In the genomic region with DNA sequence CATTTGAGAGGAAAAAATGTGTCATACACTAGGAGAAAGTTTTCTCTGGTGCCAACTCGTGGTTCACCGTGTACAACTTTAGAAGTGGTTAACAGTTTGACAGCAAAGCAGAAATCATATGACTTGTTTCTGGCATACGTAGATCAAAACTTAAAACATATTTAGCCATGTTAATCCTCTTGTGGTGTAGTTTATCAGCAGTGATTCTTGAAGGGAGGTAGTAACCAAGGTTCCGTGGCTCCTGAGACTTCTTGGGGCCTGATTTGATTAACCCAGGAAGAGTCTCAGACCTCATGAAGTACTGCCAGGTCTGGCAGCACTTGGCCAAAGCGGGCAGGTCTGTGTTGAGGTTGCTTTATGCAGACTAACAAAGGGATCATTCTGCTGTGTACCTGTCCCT, we compare ENCODE assay signal across 15 cellular contexts. TPM values are rescaled to one million over a fixed set of nuclear protein-coding genes. Genes with fewer than 3 reads are reported as not detected.
DNase-seq lines count a peak whose midpoint lies in the region; ATAC-seq, FAIRE-seq and TF ChIP-seq lines count a peak whose summit lies in the region.
"Had no signal": no experiment of that assay in that cellular context is flagged by ENCODE, and none has a peak within 500 bp of the region (broad histone marks: within the 10 kb centered on the region; RNA-seq: fewer than 3 reads in every experiment).

No MANE protein-coding gene starts in this region.

- H3K36me3 Mint-ChIP-seq in activated CD4-positive, alpha-beta T cell treated with anti-CD3 and anti-CD28 coated beads, Interleukin-2, amount 10 ng/mL, durations not matched to agents 24 days and 14 days (ENCODE audit: low read depth) = peaks cover 80% of the 10 kb centered on the region

- no peak for TF ChIP-seq CTCF in gastrocnemius medialis (IDR thresholded peaks at IDR 0.05 in 4 of 5, conservative IDR thresholded peaks at IDR 0.05 in 1 of 5)
- TF ChIP-seq CTCF in hepatocyte (IDR thresholded peaks at IDR 0.05; ENCODE audit: poor library complexity) = no peak

- H3K36me3 ChIP-seq in gastrocnemius medialis (peaks cover 2 to 58% of the 10 kb centered on the region in 2 donors), hepatocyte (replicated peaks; ENCODE audit: insufficient read depth, low read depth) (no peaks in the 10 kb centered on the region)

- H3K4me3 Mint-ChIP-seq in activated CD4-positive, alpha-beta T cell treated with anti-CD3 and anti-CD28 coated beads, Interleukin-2, amount 10 ng/mL, durations not matched to agents 24 days and 14 days = peak overlapping the region; percentile 75

- H3K4me1 ChIP-seq in gastrocnemius medialis (peaks cover 0 to 9% of the 10 kb centered on the region in 2 donors), hepatocyte (ENCODE audit: insufficient read depth) (no peaks in the 10 kb centered on the region)

- TF ChIP-seq POLR2A in GM12891 (IDR thresholded peaks at IDR 0.05; ENCODE audit: low read depth, low read length) (no peak), gastrocnemius medialis (IDR thresholded peaks at IDR 0.05) (no peak)

- H3K4me1 Mint-ChIP-seq in activated CD4-positive, alpha-beta T cell treated with anti-CD3 and anti-CD28 coated beads, Interleukin-2, amount 10 ng/mL, durations not matched to agents 24 days and 14 days = peaks cover 42% of the 10 kb centered on the region

- no peaks in the 10 kb centered on the region for H3K27me3 Mint-ChIP-seq in activated CD4-positive, alpha-beta T cell treated with anti-CD3 and anti-CD28 coated beads, Interleukin-2, amount 10 ng/mL, durations not matched to agents 24 days and 14 days

- peak in 1 of 2 donors; percentile 82 for ATAC-seq in gastrocnemius medialis
- ATAC-seq in HG03196 (IDR thresholded peaks at IDR 0.05; ENCODE audit: unreplicated experiment) = no peak

- H3K9me3 ChIP-seq in gastrocnemius medialis (no peaks in the 10 kb centered on the region), hepatocyte (ENCODE audit: low read depth) (no peaks in the 10 kb centered on the region)
- H3K9me3 ChIP-seq: neutrophil had no signal

- H3K9me3 Mint-ChIP-seq in activated CD4-positive, alpha-beta T cell treated with anti-CD3 and anti-CD28 coated beads, Interleukin-2, amount 10 ng/mL, durations not matched to agents 24 days and 14 days = no peaks in the 10 kb centered on the region

- 78% methylated on average over 5 of the region's 5 CpGs for WGBS in hepatocyte (ENCODE audit: low lambda C conversion rate, missing lambda C conversion rate)

- H3K27me3 ChIP-seq in gastrocnemius medialis (no peaks in the 10 kb centered on the region), hepatocyte (no peaks in the 10 kb centered on the region)
- H3K27me3 ChIP-seq: neutrophil had no signal

- in situ Hi-C loops in gastrocnemius medialis (cut with MboI; ENCODE audit: low sequenced_read_pairs in 4 of 4) = no loop called here

- intact Hi-C loops in activated CD4-positive, alpha-beta T cell treated with anti-CD3 and anti-CD28 coated beads, Interleukin-2, amount 10 ng/mL, durations not matched to agents 24 days and 14 days (cut with micrococcal nuclease) = loop anchor here (1.0 to 5.0 kb wide), 5 partner anchors 11 to 67 kb away; a partner anchor contains a TSS
- intact Hi-C loops in gastrocnemius medialis (cut with DNase I; ENCODE audit: low total_unique reads) = no loop called here

- H3K27ac Mint-ChIP-seq in activated CD4-positive, alpha-beta T cell treated with anti-CD3 and anti-CD28 coated beads, Interleukin-2, amount 10 ng/mL, durations not matched to agents 24 days and 14 days = peak overlapping the region; percentile 96

- H4K20me1 ChIP-seq in hepatocyte (ENCODE audit: insufficient read depth, poor library complexity, severe bottlenecking) = peaks cover 14% of the 10 kb centered on the region

- H3K4me3 ChIP-seq in gastrocnemius medialis (no peak overlapping the region), hepatocyte (no peak overlapping the region)

- H3K4me2 ChIP-seq in hepatocyte = no peak overlapping the region

- DNase-seq in GM12891 (ENCODE audit: insufficient read length, low spot score) (no peak), astrocyte of the hippocampus (ENCODE audit: low read depth, low spot score) (peak; percentile 40), gastrocnemius medialis (no peak), H4 (ENCODE audit: low spot score) (no peak), iPS-NIHi7 (ENCODE audit: extremely low spot score) (no peak), hepatocyte (ENCODE audit: low spot score) (no peak)
- peak; percentile 71 for DNase-seq in activated CD4-positive, alpha-beta T cell treated with anti-CD3 and anti-CD28 coated beads, Interleukin-2, amount 10 ng/mL, durations not matched to agents 24 days and 14 days
- DNase-seq: amygdala, foreskin melanocyte, GOT3, NCI-H1417, NCI-H526 had no signal

- H3K9me2 ChIP-seq in hepatocyte (replicated peaks; ENCODE audit: insufficient read depth) = no peaks in the 10 kb centered on the region

- no peak overlapping the region for H2AFZ ChIP-seq in hepatocyte

- FAIRE-seq in GM12891 (lab: Jason Lieb, UNC) = peak; percentile 45

- peaks cover 22% of the 10 kb centered on the region for H3K79me2 ChIP-seq in hepatocyte

- H3K27ac ChIP-seq in gastrocnemius medialis = peak overlapping the region in 3 of 4 donors; percentile 2 to 55 (median 14)
- H3K27ac ChIP-seq in hepatocyte = no peak overlapping the region
- H3K27ac ChIP-seq: neutrophil had no signal

TF ChIP-seq in GM12891, 5 proteins besides CTCF, POLR2A, EP300 and RAD21:
- no peak for TF ChIP-seq POU2F2 (IDR thresholded peaks at IDR 0.05; ENCODE audit: low read depth, low read length)

RNA-seq across cellular contexts. Expression of a gene that starts 40.5 kb away (rescaled TPM):
- polyA plus RNA-seq in GM12891 (2012; ENCODE audit: low read depth, missing spikeins) = 92.2 TPM
- total RNA-seq in activated CD4-positive, alpha-beta T cell treated with anti-CD3 and anti-CD28 coated beads, Interleukin-2, amount 10 ng/mL, durations not matched to agents 24 days and 14 days = 209 and 218 TPM in 2 replicates
- total RNA-seq in gastrocnemius medialis (10 to 100 TPM; 25.1 to 40.9 (median 36.1) TPM), hepatocyte (109 and 114 TPM in 2 replicates)
- 25.1 and 30.2 TPM in 2 replicates for total RNA-seq in H4 (2014; rRNA removed; shearing (Covaris generic))
- polyA plus RNA-seq in hepatocyte = 96.3 and 113 TPM in 2 replicates

RNA-seq across cellular contexts. Expression of a gene that starts 41.5 kb away (rescaled TPM):
- 3.2 TPM for polyA plus RNA-seq in GM12891 (2012; ENCODE audit: low read depth, missing spikeins)
- 5.3 and 5.7 TPM in 2 replicates for total RNA-seq in activated CD4-positive, alpha-beta T cell treated with anti-CD3 and anti-CD28 coated beads, Interleukin-2, amount 10 ng/mL, durations not matched to agents 24 days and 14 days
- total RNA-seq in gastrocnemius medialis (not detected), hepatocyte (not detected in 2 replicates)
- not detected in 2 replicates for total RNA-seq in H4 (2014; rRNA removed; shearing (Covaris generic))
- 0.33 TPM in 1 of 2 replicates, not detected in the other for polyA plus RNA-seq in hepatocyte
- total RNA-seq: subcutaneous adipose tissue had no signal

RNA-seq across cellular contexts. Expression of a gene that starts 53.2 kb away (rescaled TPM):
- 29.1 TPM for polyA plus RNA-seq in GM12891 (2012; ENCODE audit: low read depth, missing spikeins)
- 3.4 TPM in 2 replicates for total RNA-seq in activated CD4-positive, alpha-beta T cell treated with anti-CD3 and anti-CD28 coated beads, Interleukin-2, amount 10 ng/mL, durations not matched to agents 24 days and 14 days
- total RNA-seq in gastrocnemius medialis (not detected), hepatocyte (0.07 and 0.12 TPM in 2 replicates)
- total RNA-seq in H4 (2014; rRNA removed; shearing (Covaris generic)) = 0.10 TPM in 1 of 2 replicates, not detected in the other
- 0.18 and 0.52 TPM in 2 replicates for polyA plus RNA-seq in hepatocyte
- total RNA-seq: subcutaneous adipose tissue had no signal

Comparison
In these comparisons a context has a peak if more than half of its experiments do, and no peak if none do; other contexts are left out.
1. DNase-seq: peak in activated CD4-positive, alpha-beta T cell treated with anti-CD3 and anti-CD28 coated beads, Interleukin-2, amount 10 ng/mL, durations not matched to agents 24 days and 14 days (single experiment) and astrocyte of the hippocampus (single experiment); none in GM12891 (single experiment), gastrocnemius medialis (0 of 2), H4 (single experiment), iPS-NIHi7 (single experiment) and hepatocyte (single experiment).